8 cellular contexts compared by ENCODE assay signal in genomic region chr2:61855178-61855523, GRCh38. TPM values are rescaled to one million over a fixed set of nuclear protein-coding genes. Genes with fewer than 3 reads are reported as not detected.
DNase-seq lines count a peak whose midpoint lies in the region; ATAC-seq and TF ChIP-seq lines count a peak whose summit lies in the region.

No MANE protein-coding gene starts in this region.

- H3K27me3 ChIP-seq in CD4-positive, CD25-positive, alpha-beta regulatory T cell (ENCODE audit: control insufficient read depth, insufficient read depth, low read length) = no peaks in the 10 kb centered on the region
- no peaks in the 10 kb centered on the region for H3K27me3 ChIP-seq in HL-60 (ENCODE audit: insufficient read depth, poor library complexity, severe bottlenecking)

- TF ChIP-seq CTCF in HL-60 (IDR thresholded peaks at IDR 0.05; ENCODE audit: insufficient read depth, low read length) = no peak

- H3K27ac Mint-ChIP-seq in CD4-positive, CD25-positive, alpha-beta regulatory T cell = peak overlapping the region; percentile 91 to 98 (median 95)
- H3K27ac Mint-ChIP-seq in activated T-helper 2 cell treated with anti-CD3 and anti-CD28 coated beads, Interferon-gamma antibody, Interleukin-2, Interleukin-4, amounts not matched to agents 10 μg/mL and 5 μg/mL and 100 μg/mL, durations not matched to agents 14 hours and 24 hours and 36 hours = peak overlapping the region; percentile 88

- H3K9me3 Mint-ChIP-seq in CD4-positive, CD25-positive, alpha-beta regulatory T cell = no peaks in the 10 kb centered on the region
- H3K9me3 Mint-ChIP-seq in activated T-helper 2 cell treated with anti-CD3 and anti-CD28 coated beads, Interferon-gamma antibody, Interleukin-2, Interleukin-4, amounts not matched to agents 10 μg/mL and 5 μg/mL and 100 μg/mL, durations not matched to agents 14 hours and 24 hours and 36 hours = no peaks in the 10 kb centered on the region

- H3K27me3 Mint-ChIP-seq in CD4-positive, CD25-positive, alpha-beta regulatory T cell = no peaks in the 10 kb centered on the region
- H3K27me3 Mint-ChIP-seq in activated T-helper 2 cell treated with anti-CD3 and anti-CD28 coated beads, Interferon-gamma antibody, Interleukin-2, Interleukin-4, amounts not matched to agents 10 μg/mL and 5 μg/mL and 100 μg/mL, durations not matched to agents 14 hours and 24 hours and 36 hours (ENCODE audit: low read depth) = no peaks in the 10 kb centered on the region

- no peak for DNase-seq in CD4-positive, CD25-positive, alpha-beta regulatory T cell
- DNase-seq in HL-60 (ENCODE audit: low read depth in 1 of 2, low spot score in 1 of 2) (no peak), HCEC 1CT (no peak)
- no peak for DNase-seq in activated T-helper 2 cell treated with anti-CD3 and anti-CD28 coated beads, Interferon-gamma antibody, Interleukin-2, Interleukin-4, amounts not matched to agents 10 μg/mL and 5 μg/mL and 100 μg/mL, durations not matched to agents 14 hours and 24 hours and 36 hours (ENCODE audit: low spot score)

- ATAC-seq in CD4-positive, CD25-positive, alpha-beta regulatory T cell (ENCODE audit: low read depth in 2 of 2) = no peak
- ATAC-seq in HG03039 (IDR thresholded peaks at IDR 0.05; ENCODE audit: unreplicated experiment) (no peak), GM19328 (IDR thresholded peaks at IDR 0.05; ENCODE audit: unreplicated experiment) (no peak)

- H3K4me1 Mint-ChIP-seq in CD4-positive, CD25-positive, alpha-beta regulatory T cell = peaks cover 0 to 32% (median 17%) of the 10 kb centered on the region in 4 donors
- peaks cover 16% of the 10 kb centered on the region for H3K4me1 Mint-ChIP-seq in activated T-helper 2 cell treated with anti-CD3 and anti-CD28 coated beads, Interferon-gamma antibody, Interleukin-2, Interleukin-4, amounts not matched to agents 10 μg/mL and 5 μg/mL and 100 μg/mL, durations not matched to agents 14 hours and 24 hours and 36 hours (ENCODE audit: low read depth)

- H3K9me3 ChIP-seq in CD4-positive, CD25-positive, alpha-beta regulatory T cell (ENCODE audit: control insufficient read depth in 2 of 2, low read length in 2 of 2) = no peaks in the 10 kb centered on the region

- peak overlapping the region; percentile 79 for H3K27ac ChIP-seq in CD4-positive, CD25-positive, alpha-beta regulatory T cell (ENCODE audit: insufficient read depth, low read length, poor library complexity, severe bottlenecking)
- peak overlapping the region; percentile 73 for H3K27ac ChIP-seq in HL-60 (replicated peaks)
- peak overlapping the region in 18 of 21 experiments; percentile 0 to 83 (median 66) for H3K27ac ChIP-seq in skin epidermis

- H3K36me3 Mint-ChIP-seq in CD4-positive, CD25-positive, alpha-beta regulatory T cell = no peaks in the 10 kb centered on the region
- peaks cover 2% of the 10 kb centered on the region for H3K36me3 Mint-ChIP-seq in activated T-helper 2 cell treated with anti-CD3 and anti-CD28 coated beads, Interferon-gamma antibody, Interleukin-2, Interleukin-4, amounts not matched to agents 10 μg/mL and 5 μg/mL and 100 μg/mL, durations not matched to agents 14 hours and 24 hours and 36 hours (ENCODE audit: low read depth)

- H3K4me3 ChIP-seq in CD4-positive, CD25-positive, alpha-beta regulatory T cell (ENCODE audit: low read depth, low read length) = peak overlapping the region; percentile 96
- H3K4me3 ChIP-seq in HL-60 (replicated peaks; ENCODE audit: insufficient read depth, low read length) (peak overlapping the region; percentile 96), iPS-11a (ENCODE audit: low read depth, low read length) (peak overlapping the region; percentile 85), skin epidermis (peak overlapping the region; percentile 56 to 86 (median 72))

- H3K36me3 ChIP-seq in CD4-positive, CD25-positive, alpha-beta regulatory T cell (ENCODE audit: control insufficient read depth, insufficient read depth, low read length) = no peaks in the 10 kb centered on the region

- peak overlapping the region; percentile 94 to 99 (median 96) for H3K4me3 Mint-ChIP-seq in CD4-positive, CD25-positive, alpha-beta regulatory T cell
- H3K4me3 Mint-ChIP-seq in activated T-helper 2 cell treated with anti-CD3 and anti-CD28 coated beads, Interferon-gamma antibody, Interleukin-2, Interleukin-4, amounts not matched to agents 10 μg/mL and 5 μg/mL and 100 μg/mL, durations not matched to agents 14 hours and 24 hours and 36 hours (ENCODE audit: low read depth) = peak overlapping the region; percentile 89

- H3K4me1 ChIP-seq in CD4-positive, CD25-positive, alpha-beta regulatory T cell (ENCODE audit: control insufficient read depth, insufficient read depth, low read length, poor library complexity, severe bottlenecking) = peaks cover 12% of the 10 kb centered on the region

- intact Hi-C loops in activated T-helper 2 cell treated with anti-CD3 and anti-CD28 coated beads, Interferon-gamma antibody, Interleukin-2, Interleukin-4, amounts not matched to agents 10 μg/mL and 5 μg/mL and 100 μg/mL, durations not matched to agents 14 hours and 24 hours and 36 hours (cut with micrococcal nuclease) = loop anchor here (10.0 kb wide), 1 partner anchor 160 kb away; no protein-coding TSS in a partner anchor

RNA-seq across cellular contexts. Expression of gene FAM161A, which starts 1.3 kb away (rescaled TPM):
- total RNA-seq in CD4-positive, CD25-positive, alpha-beta regulatory T cell = 2.2 TPM
- polyA plus RNA-seq in CD4-positive, CD25-positive, alpha-beta regulatory T cell = 1 to 10 TPM in 3 of 4 donors, under 1 TPM in 1; 0.74 to 2.2 (median 1.8) TPM
- total RNA-seq in activated T-helper 2 cell treated with anti-CD3 and anti-CD28 coated beads, Interferon-gamma antibody, Interleukin-2, Interleukin-4, amounts not matched to agents 10 μg/mL and 5 μg/mL and 100 μg/mL, durations not matched to agents 14 hours and 24 hours and 36 hours = 5.0 and 5.5 TPM in 2 replicates

RNA-seq across cellular contexts. Expression of gene CCT4, which starts 33.3 kb away (rescaled TPM):
- total RNA-seq in CD4-positive, CD25-positive, alpha-beta regulatory T cell = 104 TPM
- 100 to 1,000 TPM; 127 to 151 (median 132) TPM for polyA plus RNA-seq in CD4-positive, CD25-positive, alpha-beta regulatory T cell
- total RNA-seq in activated T-helper 2 cell treated with anti-CD3 and anti-CD28 coated beads, Interferon-gamma antibody, Interleukin-2, Interleukin-4, amounts not matched to agents 10 μg/mL and 5 μg/mL and 100 μg/mL, durations not matched to agents 14 hours and 24 hours and 36 hours = 360 and 367 TPM in 2 replicates

RNA-seq across cellular contexts. Expression of gene COMMD1, which starts 50.3 kb away (rescaled TPM):
- 21.4 TPM for total RNA-seq in CD4-positive, CD25-positive, alpha-beta regulatory T cell
- polyA plus RNA-seq in CD4-positive, CD25-positive, alpha-beta regulatory T cell = 10 to 100 TPM; 44.0 to 79.2 (median 62.4) TPM
- 27.5 and 29.1 TPM in 2 replicates for total RNA-seq in activated T-helper 2 cell treated with anti-CD3 and anti-CD28 coated beads, Interferon-gamma antibody, Interleukin-2, Interleukin-4, amounts not matched to agents 10 μg/mL and 5 μg/mL and 100 μg/mL, durations not matched to agents 14 hours and 24 hours and 36 hours
